ENCODE assay signal across 13 cellular contexts in genomic region chr10:101142533-101143353, GRCh38. TPM values are rescaled to one million over a fixed set of nuclear protein-coding genes. Genes with fewer than 3 reads are reported as not detected.
DNase-seq lines count a peak whose midpoint lies in the region; ATAC-seq, FAIRE-seq and TF ChIP-seq lines count a peak whose summit lies in the region.
"Had no signal": no experiment of that assay in that cellular context is flagged by ENCODE, and none has a peak within 500 bp of the region (broad histone marks: within the 10 kb centered on the region; RNA-seq: fewer than 3 reads in every experiment).

No MANE protein-coding gene starts in this region.

- peaks cover 8% of the 10 kb centered on the region for H3K4me1 ChIP-seq in KMS-11 (ENCODE audit: low read depth, poor library complexity, severe bottlenecking)
- H3K4me1 ChIP-seq in H1 (replicated peaks in 1 of 4; ENCODE audit: control insufficient read depth in 3 of 4, insufficient read depth in 4 of 4, low read length in 3 of 4): peaks cover 0 to 20% (median 10%) of the 10 kb centered on the region in 4 experiments; a peak in 5 of 7 replicates
- H3K4me1 ChIP-seq in skeletal muscle satellite cell (ENCODE audit: control insufficient read depth, insufficient read depth, low read length): peaks cover 3% of the 10 kb centered on the region
- H3K4me1 ChIP-seq in suprapubic skin: peaks cover 39% of the 10 kb centered on the region

- no peak overlapping the region for H3K4me3 ChIP-seq in KMS-11 (IDR thresholded peaks at IDR 0.05; ENCODE audit: insufficient read depth, low read depth, low read length)
- no peak overlapping the region for H3K4me3 ChIP-seq in H1 (ENCODE audit: extremely low read depth in 1 of 4, insufficient read depth in 2 of 4, low read depth in 3 of 4, low read length in 4 of 4)
- no peak overlapping the region for H3K4me3 ChIP-seq in skeletal muscle satellite cell (ENCODE audit: low read length)
- H3K4me3 ChIP-seq in suprapubic skin: no peak overlapping the region
- H3K4me3 ChIP-seq: SK-N-MC, smooth muscle cell, upper lobe of left lung had no signal

- H3K4me1 Mint-ChIP-seq in activated T-cell treated with anti-CD3 and anti-CD28 coated beads, Interleukin-2, amount 50 U/mL, for 72 hours (ENCODE audit: low read depth): peaks cover 15% of the 10 kb centered on the region
- H3K4me1 Mint-ChIP-seq in activated T-helper 2 cell treated with anti-CD3 and anti-CD28 coated beads, Interferon-gamma antibody, Interleukin-2, Interleukin-4, amounts not matched to agents 10 μg/mL and 5 μg/mL and 100 μg/mL, durations not matched to agents 14 hours and 24 hours and 36 hours (ENCODE audit: low read depth): peaks cover 6% of the 10 kb centered on the region

- no peak overlapping the region for H2BK12ac ChIP-seq in H1 (ENCODE audit: low read depth, low read length)

- H3K4me3 Mint-ChIP-seq in activated T-cell treated with anti-CD3 and anti-CD28 coated beads, Interleukin-2, amount 50 U/mL, for 72 hours: peak overlapping the region in 1 of 2 donors; percentile 33
- H3K4me3 Mint-ChIP-seq in activated T-helper 2 cell treated with anti-CD3 and anti-CD28 coated beads, Interferon-gamma antibody, Interleukin-2, Interleukin-4, amounts not matched to agents 10 μg/mL and 5 μg/mL and 100 μg/mL, durations not matched to agents 14 hours and 24 hours and 36 hours (ENCODE audit: low read depth): no peak overlapping the region

- no peak overlapping the region for H2AK5ac ChIP-seq in H1 (ENCODE audit: low read depth, low read length)

- H4K5ac ChIP-seq in H1 (ENCODE audit: insufficient read length, low read depth, low read length): no peak overlapping the region

- FAIRE-seq in H1 (lab: Jason Lieb, UNC): no peak

- H3K27me3 ChIP-seq in KMS-11 (ENCODE audit: insufficient read depth, low read depth): peaks cover 47% of the 10 kb centered on the region
- H3K27me3 ChIP-seq in H1 (replicated peaks in 1 of 4; ENCODE audit: control insufficient read depth in 3 of 4, extremely low read depth in 1 of 4, insufficient read depth in 3 of 4, low read length in 3 of 4): peaks cover 97 to 100% (median 99%) of the 10 kb centered on the region in 4 experiments
- H3K27me3 ChIP-seq in skeletal muscle satellite cell (ENCODE audit: control insufficient read depth, insufficient read depth, low read length): peaks cover 91% of the 10 kb centered on the region
- H3K27me3 ChIP-seq in suprapubic skin: peaks cover 100% of the 10 kb centered on the region

- H2BK20ac ChIP-seq in H1 (ENCODE audit: low read length): no peak overlapping the region

- no peak overlapping the region for H4K91ac ChIP-seq in H1 (replicated peaks; ENCODE audit: insufficient read length, low read length)

- H3K36me3 ChIP-seq in KMS-11 (ENCODE audit: insufficient read depth) (no peaks in the 10 kb centered on the region), H1 (ENCODE audit: control insufficient read depth in 2 of 4, insufficient read depth in 4 of 4, low read length in 3 of 4) (no peaks in the 10 kb centered on the region; a peak in 1 of 8 replicates), skeletal muscle satellite cell (ENCODE audit: insufficient read depth, low read length) (no peaks in the 10 kb centered on the region), suprapubic skin (no peaks in the 10 kb centered on the region)
- H3K36me3 ChIP-seq: upper lobe of left lung had no signal

- peak; percentile 27 to 28 for ATAC-seq in activated T-cell treated with anti-CD3 and anti-CD28 coated beads, Interleukin-2, amount 50 U/mL, for 72 hours (replicated peaks in 1 of 2)

- no peak for TF ChIP-seq RAD21 in H1 (IDR thresholded peaks at IDR 0.05 in 1 of 2, conservative IDR thresholded peaks at IDR 0.05 in 1 of 2; ENCODE audit: low read depth in 2 of 2, low read length in 2 of 2)

- H3K56ac ChIP-seq in H1 (replicated peaks; ENCODE audit: insufficient read length, low read depth, low read length): no peak overlapping the region

- no peak overlapping the region for H3K18ac ChIP-seq in H1 (ENCODE audit: extremely low read depth, low read length)

- H3K79me2 ChIP-seq in KMS-11 (ENCODE audit: insufficient read depth, low read depth) (no peaks in the 10 kb centered on the region), H1 (ENCODE audit: control insufficient read depth in 1 of 2, insufficient read depth in 2 of 2, low read length in 2 of 2) (no peaks in the 10 kb centered on the region)

- no peaks in the 10 kb centered on the region for H3K79me1 ChIP-seq in H1 (ENCODE audit: low read depth, low read length)

- no peaks in the 10 kb centered on the region for H3K9me3 Mint-ChIP-seq in activated T-cell treated with anti-CD3 and anti-CD28 coated beads, Interleukin-2, amount 50 U/mL, for 72 hours
- no peaks in the 10 kb centered on the region for H3K9me3 Mint-ChIP-seq in activated T-helper 2 cell treated with anti-CD3 and anti-CD28 coated beads, Interferon-gamma antibody, Interleukin-2, Interleukin-4, amounts not matched to agents 10 μg/mL and 5 μg/mL and 100 μg/mL, durations not matched to agents 14 hours and 24 hours and 36 hours

- POLR2A ChIA-PET in H1 (lab: Charles Lee; ENCODE audit: partially characterized antibody): interaction anchor here (1.3 to 1.9 kb wide), 3 partner anchors 45 to 82 kb away, joined by 3 to 6 read pairs (median 6); no protein-coding TSS in a partner anchor

- no peak overlapping the region for H2BK15ac ChIP-seq in H1 (ENCODE audit: low read length)

- intact Hi-C loops in activated T-helper 2 cell treated with anti-CD3 and anti-CD28 coated beads, Interferon-gamma antibody, Interleukin-2, Interleukin-4, amounts not matched to agents 10 μg/mL and 5 μg/mL and 100 μg/mL, durations not matched to agents 14 hours and 24 hours and 36 hours (cut with micrococcal nuclease): loop anchor here (1.0 to 10.0 kb wide), 4 partner anchors 47 to 632 kb away; partner anchors contain the start of genes FGF8 and KAZALD1

- H2AFZ ChIP-seq in KMS-11 (ENCODE audit: low read depth) (peak overlapping the region; percentile 93), H1 (ENCODE audit: low read length) (no peak overlapping the region)

- peak overlapping the region; percentile 57 for H3K4me2 ChIP-seq in KMS-11
- no peak overlapping the region for H3K4me2 ChIP-seq in H1 (ENCODE audit: insufficient read depth in 1 of 2, low read depth in 2 of 2, low read length in 2 of 2)
- H3K4me2 ChIP-seq in skeletal muscle satellite cell (ENCODE audit: low read length): peak overlapping the region; percentile 47
- H3K4me2 ChIP-seq: smooth muscle cell had no signal

- TF ChIP-seq CTCF in KMS-11 (conservative IDR thresholded peaks at IDR 0.05; ENCODE audit: low read depth, low read length) (0 out of 2 replicates have a peak, but pooled peaks have one; percentile 13), H1 (IDR thresholded peaks at IDR 0.05; ENCODE audit: control extremely low read depth in 1 of 3, insufficient read depth in 1 of 3, low read depth in 1 of 3, low read length in 3 of 3) (no peak), suprapubic skin (IDR thresholded peaks at IDR 0.05) (peak in 1 of 2 donors; percentile 2)

- TF ChIP-seq EP300 in H1 (IDR thresholded peaks at IDR 0.05; ENCODE audit: borderline replicate concordance in 1 of 2, low read depth in 2 of 2, low read length in 2 of 2) (no peak), suprapubic skin (IDR thresholded peaks at IDR 0.05) (no peak)

- peaks cover 85% of the 10 kb centered on the region for H3K27me3 Mint-ChIP-seq in activated T-cell treated with anti-CD3 and anti-CD28 coated beads, Interleukin-2, amount 50 U/mL, for 72 hours (ENCODE audit: low read depth)
- peaks cover 86% of the 10 kb centered on the region for H3K27me3 Mint-ChIP-seq in activated T-helper 2 cell treated with anti-CD3 and anti-CD28 coated beads, Interferon-gamma antibody, Interleukin-2, Interleukin-4, amounts not matched to agents 10 μg/mL and 5 μg/mL and 100 μg/mL, durations not matched to agents 14 hours and 24 hours and 36 hours (ENCODE audit: low read depth)

- no peak overlapping the region for H3K14ac ChIP-seq in H1 (ENCODE audit: insufficient read length)

- CTCF ChIA-PET in H1 (lab: Charles Lee; ENCODE audit: partially characterized antibody): interaction anchor here (0.6 to 8.4 kb wide), 63 partner anchors 9 to 630 kb away, joined by 3 to 268 read pairs (median 5); partner anchors contain the start of genes KAZALD1, PDZD7, SFXN3 and TLX1

- H3K27ac Mint-ChIP-seq in activated T-cell treated with anti-CD3 and anti-CD28 coated beads, Interleukin-2, amount 50 U/mL, for 72 hours: no peak overlapping the region
- no peak overlapping the region for H3K27ac Mint-ChIP-seq in activated T-helper 2 cell treated with anti-CD3 and anti-CD28 coated beads, Interferon-gamma antibody, Interleukin-2, Interleukin-4, amounts not matched to agents 10 μg/mL and 5 μg/mL and 100 μg/mL, durations not matched to agents 14 hours and 24 hours and 36 hours

- H3K23me2 ChIP-seq in H1 (ENCODE audit: low read depth, low read length): peaks cover 3% of the 10 kb centered on the region; the same call in 1 of the 2 replicates

- H3K9me3 ChIP-seq in H1 (ENCODE audit: insufficient read depth in 2 of 2, low read depth in 1 of 2, low read length in 1 of 2): no peaks in the 10 kb centered on the region
- H3K9me3 ChIP-seq in skeletal muscle satellite cell (replicated peaks; ENCODE audit: low read length): no peaks in the 10 kb centered on the region
- H3K9me3 ChIP-seq in suprapubic skin: no peaks in the 10 kb centered on the region
- H3K9me3 ChIP-seq: upper lobe of left lung had no signal

- no peaks in the 10 kb centered on the region for H3K36me3 Mint-ChIP-seq in activated T-cell treated with anti-CD3 and anti-CD28 coated beads, Interleukin-2, amount 50 U/mL, for 72 hours (ENCODE audit: insufficient read depth in 2 of 2)
- no peaks in the 10 kb centered on the region for H3K36me3 Mint-ChIP-seq in activated T-helper 2 cell treated with anti-CD3 and anti-CD28 coated beads, Interferon-gamma antibody, Interleukin-2, Interleukin-4, amounts not matched to agents 10 μg/mL and 5 μg/mL and 100 μg/mL, durations not matched to agents 14 hours and 24 hours and 36 hours (ENCODE audit: low read depth)

- H2BK120ac ChIP-seq in H1 (replicated peaks; ENCODE audit: low read depth, low read length): no peak overlapping the region

- no peak overlapping the region for H3K9ac ChIP-seq in KMS-11
- no peak overlapping the region for H3K9ac ChIP-seq in H1 (replicated peaks in 1 of 4; ENCODE audit: extremely low read depth in 1 of 4, low read depth in 3 of 4, low read length in 3 of 4)
- no peak overlapping the region for H3K9ac ChIP-seq in skeletal muscle satellite cell (ENCODE audit: low read depth, low read length)

- H3K4ac ChIP-seq in H1 (replicated peaks; ENCODE audit: insufficient read length, low read depth, low read length): no peak overlapping the region

- H2BK5ac ChIP-seq in H1 (ENCODE audit: low read depth, low read length): no peak overlapping the region

- no peak overlapping the region for H4K8ac ChIP-seq in H1 (ENCODE audit: extremely low read depth, insufficient read depth, low read length)

- DNase-seq in activated T-cell treated with anti-CD3 and anti-CD28 coated beads, Interleukin-2, amount 50 U/mL, for 72 hours: no peak
- DNase-seq in activated T-cell treated with anti-CD3 and anti-CD28 coated beads, Interleukin-2, amount 50 U/mL, for 1 hour: no peak
- DNase-seq in H1 (ENCODE audit: low read depth in 1 of 2, low spot score in 2 of 2) (no peak), GM19238 (ENCODE audit: insufficient read length, low spot score) (no peak), suprapubic skin (ENCODE audit: low spot score in 2 of 2) (no peak)
- no peak for DNase-seq in activated T-helper 2 cell treated with anti-CD3 and anti-CD28 coated beads, Interferon-gamma antibody, Interleukin-2, Interleukin-4, amounts not matched to agents 10 μg/mL and 5 μg/mL and 100 μg/mL, durations not matched to agents 14 hours and 24 hours and 36 hours (ENCODE audit: low spot score)

- H3K27ac ChIP-seq in KMS-11: no peak overlapping the region
- H3K27ac ChIP-seq in H1 (ENCODE audit: low read depth, low read length): no peak overlapping the region
- H3K27ac ChIP-seq in suprapubic skin: no peak overlapping the region
- H3K27ac ChIP-seq: SK-N-MC, upper lobe of left lung had no signal

- TF ChIP-seq POLR2A in H1 (IDR thresholded peaks at IDR 0.05; ENCODE audit: control extremely low read depth in 1 of 2, low read depth in 2 of 2, low read length in 2 of 2): no peak
- no peak for TF ChIP-seq POLR2A in suprapubic skin (IDR thresholded peaks at IDR 0.05)

- H4K20me1 ChIP-seq in KMS-11 (ENCODE audit: insufficient read depth): no peaks in the 10 kb centered on the region
- H4K20me1 ChIP-seq in H1 (replicated peaks in 1 of 2; ENCODE audit: control insufficient read depth in 1 of 2, insufficient read depth in 2 of 2, low read length in 2 of 2): peaks cover 14 to 27% of the 10 kb centered on the region in 2 experiments

- WGBS in H1 (ENCODE audit: extremely low coverage in 1 of 2, insufficient coverage in 1 of 2, insufficient read length in 1 of 2, insufficient replicate concordance in 2 of 2, low coverage in 1 of 2, low lambda C conversion rate in 2 of 2, missing lambda C conversion rate in 1 of 2), 2 experiments: 32% methylated on average over 28 of the region's 28 CpGs; no CpG with 5 or more reads in 1 of the 2 experiments
- 34% methylated on average over 28 of the region's 28 CpGs for WGBS in suprapubic skin

- no peak overlapping the region for H3K23ac ChIP-seq in H1 (ENCODE audit: insufficient read length)

RNA-seq across cellular contexts. Expression of gene TLX1, which starts 11.6 kb away (rescaled TPM):
- total RNA-seq in activated T-cell treated with anti-CD3 and anti-CD28 coated beads, Interleukin-2, amount 50 U/mL, for 72 hours: not detected
- not detected in 2 replicates for total RNA-seq in H1 (2021; fragmentation: NEBNext Ultra II Directional; extraction: Animal tissue kit (Norgen Biotek cat#: 25700))
- polyA plus RNA-seq in H1 (2011; rRNA removed): not detected in 2 replicates
- not detected for polyA plus RNA-seq in H1 (2011; cell fraction: cytosol; rRNA removed)
- not detected for polyA plus RNA-seq in H1 (2011; cell fraction: nucleus; rRNA removed)
- polyA plus RNA-seq in H1 (2012, experiment 1 of 2): not detected in 4 replicates
- not detected for polyA plus RNA-seq in H1 (2012, experiment 2 of 2)
- not detected for polyA plus RNA-seq in H1 (2013, experiment 1 of 2)
- polyA plus RNA-seq in H1 (2013, experiment 2 of 2): not detected
- polyA minus RNA-seq in H1 (2011; rRNA and poly(A)+ RNA removed): not detected in 2 replicates
- polyA minus RNA-seq in H1 (2011; cell fraction: cytosol; rRNA and poly(A)+ RNA removed): not detected
- not detected for polyA minus RNA-seq in H1 (2011; cell fraction: nucleus; rRNA and poly(A)+ RNA removed)
- not detected in 2 replicates for total RNA-seq in skeletal muscle satellite cell (2012; rRNA removed)
- total RNA-seq in suprapubic skin: not detected
- not detected in 2 replicates for total RNA-seq in activated T-helper 2 cell treated with anti-CD3 and anti-CD28 coated beads, Interferon-gamma antibody, Interleukin-2, Interleukin-4, amounts not matched to agents 10 μg/mL and 5 μg/mL and 100 μg/mL, durations not matched to agents 14 hours and 24 hours and 36 hours
- total RNA-seq: left ventricle myocardium superior, posterior vena cava, smooth muscle cell, upper lobe of left lung had no signal
- polyA plus RNA-seq: smooth muscle cell had no signal

Comparison
In these comparisons a context has a peak if more than half of its experiments do, and no peak if none do; other contexts are left out.
1. H3K4me2 ChIP-seq: peak in KMS-11 (single experiment) and skeletal muscle satellite cell (single experiment); none in H1 (0 of 2).